ENCODE assay signal across 30 cellular contexts in genomic region chr20:60237981-60238380, GRCh38.
"Had no signal": no experiment of that assay in that cellular context is flagged by ENCODE, and none has a peak within 500 bp of the region (broad histone marks: within the 10 kb centered on the region; RNA-seq: fewer than 3 reads in every experiment).

No MANE protein-coding gene starts in this region.

- H3K27me3 ChIP-seq: adrenal gland, body of pancreas, pancreas, uterus had no signal

- FAIRE-seq: colon, kidney, pancreas had no signal

- H2AFZ ChIP-seq: hepatocyte had no signal

- DNase-seq: activated CD4-positive, alpha-beta T cell treated with anti-CD3 and anti-CD28 coated beads for 36 hours; activated CD4-positive, CD25-positive, alpha-beta regulatory T cell; activated CD8-positive, alpha-beta T cell treated with anti-CD3 and anti-CD28 coated beads, Interleukin-2, amount 10 ng/mL, durations not matched to agents 7 days and 5 days; activated effector memory CD4-positive, alpha-beta T cell treated with anti-CD3 and anti-CD28 coated beads, Interleukin-2, amount 50 U/mL, for 16 hours; activated naive CD4-positive, alpha-beta T cell treated with anti-CD3 and anti-CD28 coated beads for 36 hours; activated naive CD8-positive, alpha-beta T cell treated with anti-CD3 and anti-CD28 coated beads for 36 hours; adrenal gland; aorta; body of pancreas; dermis blood vessel endothelial cell; effector memory CD8-positive, alpha-beta T cell; erythroblast; kidney; left colon; naive B cell; nucleus accumbens; pancreas; retina; stimulated activated CD4-positive, alpha-beta T cell treated with anti-CD3 and anti-CD28 coated beads, Interleukin-4, amount 100 ng/mL, for 24 hours; stimulated activated naive CD8-positive, alpha-beta T cell treated with anti-CD3 and anti-CD28 coated beads, Interleukin-15, amount 100 ng/mL, for 72 hours; substantia nigra; T-helper 9 cell; uterus had no signal

- H3K27ac ChIP-seq: adrenal gland, body of pancreas, gastroesophageal sphincter, hepatocyte, pancreas, prostate gland, skin epidermis, uterus had no signal

- ATAC-seq: activated CD4-positive, alpha-beta T cell treated with anti-CD3 and anti-CD28 coated beads for 36 hours; activated CD8-positive, alpha-beta T cell treated with anti-CD3 and anti-CD28 coated beads, Interleukin-2, amount 10 ng/mL, durations not matched to agents 7 days and 5 days; body of pancreas; effector memory CD8-positive, alpha-beta T cell; gastroesophageal sphincter; left colon; pancreas; sciatic nerve; stimulated activated effector memory CD8-positive, alpha-beta T cell treated with anti-CD3 and anti-CD28 coated beads, Interleukin-12 subunit alpha, Interleukin-12 subunit beta, amount 100 ng/mL, for 72 hours; stimulated activated naive CD8-positive, alpha-beta T cell treated with anti-CD3 and anti-CD28 coated beads, Interleukin-15, amount 100 ng/mL, for 72 hours had no signal

- H3K9me3 ChIP-seq: adrenal gland, body of pancreas, pancreas, prostate gland, uterus had no signal

- H3K36me3 ChIP-seq: adrenal gland, gastroesophageal sphincter, pancreas, prostate gland, uterus had no signal

- H3K4me1 ChIP-seq: adrenal gland, body of pancreas, gastroesophageal sphincter, pancreas, prostate gland, uterus had no signal

- H3K4me2 ChIP-seq: hepatocyte had no signal

- H3K79me2 ChIP-seq: hepatocyte had no signal

- H3K4me3 ChIP-seq: adrenal gland, body of pancreas, gastroesophageal sphincter, hepatocyte, pancreas, prostate gland, skin epidermis, uterus had no signal
